ENCODE assay signal across 14 cellular contexts in genomic region chr4:2802618-2803531, GRCh38. TPM values are rescaled to one million over a fixed set of nuclear protein-coding genes. Genes with fewer than 3 reads are reported as not detected.
DNase-seq lines count a peak whose midpoint lies in the region; TF ChIP-seq lines count a peak whose summit lies in the region.
"Had no signal": no experiment of that assay in that cellular context is flagged by ENCODE, and none has a peak within 500 bp of the region (broad histone marks: within the 10 kb centered on the region; RNA-seq: fewer than 3 reads in every experiment).

No MANE protein-coding gene starts in this region.

- H3K4ac ChIP-seq in mesenchymal stem cell (ENCODE audit: low read depth in 1 of 2, low read length in 2 of 2): peak overlapping the region in 1 of 2 experiments; percentile 35

- H3K36me3 ChIP-seq in esophagus (ENCODE audit: control insufficient read depth in 2 of 2, insufficient read depth in 2 of 2, low read length in 1 of 2) (peaks cover 0 to 13% of the 10 kb centered on the region in 2 donors), mesenchymal stem cell (ENCODE audit: control insufficient read depth in 1 of 2, insufficient read depth in 2 of 2, low read depth in 1 of 2, low read length in 2 of 2) (peaks cover 0 to 78% of the 10 kb centered on the region in 2 experiments), transverse colon (no peaks in the 10 kb centered on the region)
- H3K36me3 ChIP-seq: tibial artery had no signal

- in situ Hi-C loops in transverse colon (cut with MboI; ENCODE audit: low pct_ligation_motif_present in 1 of 4, low pct_unique_long_range_greater_than_20kb in 1 of 4, low sequenced_read_pairs in 3 of 4): no loop called here

- TF ChIP-seq CTCF in transverse colon (IDR thresholded peaks at IDR 0.05): no peak

- H4K8ac ChIP-seq in mesenchymal stem cell (ENCODE audit: low read length): no peak overlapping the region

- peak; percentile 43 for DNase-seq in activated effector memory CD4-positive, alpha-beta T cell treated with anti-CD3 and anti-CD28 coated beads, Interleukin-2, amount 50 U/mL, for 16 hours
- no peak for DNase-seq in activated effector memory CD4-positive, alpha-beta T cell treated with Interleukin-2 at 50 U/mL for 16 hours
- no peak for DNase-seq in mesenchymal stem cell
- peak; percentile 7 for DNase-seq in transverse colon
- no peak for DNase-seq in AML-193 (lab: John Stamatoyannopoulos, UW)
- DNase-seq in SKM-1 treated with dmso at 0.1 percent for 144 hours (lab: John Stamatoyannopoulos, UW; ENCODE audit: unreplicated experiment): no peak
- DNase-seq in SIG-M5 treated with dmso at 0.1 percent for 504 hours (lab: John Stamatoyannopoulos, UW; ENCODE audit: unreplicated experiment): no peak
- DNase-seq: activated CD4-positive, alpha-beta memory T cell treated with anti-CD3 and anti-CD28 coated beads for 36 hours; activated T-cell treated with anti-CD3 and anti-CD28 coated beads, Interleukin-2, amount 50 U/mL, for 48 hours; effector memory CD4-positive, alpha-beta T cell; NCI-H2081 treated with DMSO at 0.1 percent for 48 hours; NCI-H524 treated with DMSO at 0.1 percent for 48 hours had no signal

- H3K18ac ChIP-seq in mesenchymal stem cell (ENCODE audit: low read depth in 1 of 2, low read length in 2 of 2): peak overlapping the region in 1 of 2 experiments; percentile 46

- peak overlapping the region; percentile 43 for H4K91ac ChIP-seq in mesenchymal stem cell (ENCODE audit: low read length)

- H3K4me3 ChIP-seq in esophagus (ENCODE audit: low read depth in 1 of 2, low read length in 2 of 2): no peak overlapping the region
- no peak overlapping the region for H3K4me3 ChIP-seq in mesenchymal stem cell (ENCODE audit: insufficient read depth in 1 of 2, low read depth in 1 of 2, low read length in 2 of 2)
- H3K4me3 ChIP-seq in transverse colon: no peak overlapping the region
- H3K4me3 ChIP-seq: tibial artery had no signal

- H2BK12ac ChIP-seq in mesenchymal stem cell (ENCODE audit: low read length in 2 of 2): peak overlapping the region in 1 of 2 experiments; percentile 70

- no peak overlapping the region for H2BK15ac ChIP-seq in mesenchymal stem cell (ENCODE audit: low read depth, poor library complexity, severe bottlenecking)

- no peak overlapping the region for H2BK120ac ChIP-seq in mesenchymal stem cell (ENCODE audit: low read depth, low read length)

- no peak overlapping the region for H2BK5ac ChIP-seq in mesenchymal stem cell (ENCODE audit: low read depth, low read length, poor library complexity, severe bottlenecking)

- no peak overlapping the region for H3K9ac ChIP-seq in mesenchymal stem cell (ENCODE audit: low read length)

- no peak overlapping the region for H3K23ac ChIP-seq in mesenchymal stem cell (ENCODE audit: low read length in 2 of 2)

- H2AK5ac ChIP-seq in mesenchymal stem cell (ENCODE audit: low read length, severe bottlenecking): no peak overlapping the region

- peaks cover 40 to 81% of the 10 kb centered on the region in 2 donors for H3K4me1 ChIP-seq in esophagus (ENCODE audit: control insufficient read depth in 2 of 2, insufficient read depth in 2 of 2, low read length in 1 of 2)
- peaks cover 73% of the 10 kb centered on the region for H3K4me1 ChIP-seq in mesenchymal stem cell (ENCODE audit: control insufficient read depth, insufficient read depth, low read depth, low read length)
- peaks cover 65 to 95% (median 80%) of the 10 kb centered on the region in 4 donors for H3K4me1 ChIP-seq in transverse colon

- 89 to 92% methylated on average over 25 to 27 of the region's 27 CpGs for WGBS in esophagus, 2 donors
- WGBS in mesenchymal stem cell: 96% methylated on average over 27 of the region's 27 CpGs
- 89 to 90% methylated on average over 3 to 27 of the region's 27 CpGs for WGBS in transverse colon (ENCODE audit: low coverage in 1 of 2), 2 donors

- no peak overlapping the region for H3K4me2 ChIP-seq in mesenchymal stem cell (ENCODE audit: low read length, poor library complexity, severe bottlenecking)

- intact Hi-C loops in transverse colon (cut with DNase I; ENCODE audit: low total_unique reads): no loop called here

- H3K14ac ChIP-seq in mesenchymal stem cell (ENCODE audit: low read length in 2 of 2): no peak overlapping the region

- peaks cover 30% of the 10 kb centered on the region for H3K79me1 ChIP-seq in mesenchymal stem cell (replicated peaks; ENCODE audit: low read length, poor library complexity, severe bottlenecking)

- no peak for TF ChIP-seq EP300 in transverse colon (IDR thresholded peaks at IDR 0.05; ENCODE audit: low read depth)

- TF ChIP-seq POLR2A in transverse colon (IDR thresholded peaks at IDR 0.05): no peak

- H3K27me3 ChIP-seq in esophagus (ENCODE audit: control insufficient read depth in 1 of 2, insufficient read depth in 2 of 2, low read length in 2 of 2) (no peaks in the 10 kb centered on the region), mesenchymal stem cell (ENCODE audit: control insufficient read depth in 1 of 2, insufficient read depth in 1 of 2, low read length in 2 of 2) (no peaks in the 10 kb centered on the region), transverse colon (no peaks in the 10 kb centered on the region)
- H3K27me3 ChIP-seq: tibial artery had no signal

- H3K27ac ChIP-seq in esophagus (ENCODE audit: low read depth in 2 of 2, low read length in 1 of 2) (peak overlapping the region; percentile 38 to 70), mesenchymal stem cell (ENCODE audit: low read length, poor library complexity, severe bottlenecking) (no peak overlapping the region), transverse colon (peak overlapping the region; percentile 2 to 82 (median 32))
- H3K27ac ChIP-seq: tibial artery had no signal

- no peak overlapping the region for H2AFZ ChIP-seq in mesenchymal stem cell (ENCODE audit: low read depth, low read length)

- H3K9me3 ChIP-seq in esophagus (ENCODE audit: control insufficient read depth in 2 of 2, insufficient read depth in 1 of 2, low read depth in 1 of 2, low read length in 1 of 2) (no peaks in the 10 kb centered on the region), mesenchymal stem cell (ENCODE audit: control insufficient read depth, low read length) (no peaks in the 10 kb centered on the region), transverse colon (no peaks in the 10 kb centered on the region)
- H3K9me3 ChIP-seq: tibial artery had no signal

RNA-seq across cellular contexts. Expression of gene SH3BP2, which starts 10.0 kb away (rescaled TPM):
- 10 to 100 TPM; 14.3 to 45.1 TPM for polyA plus RNA-seq in esophagus
- 25.7 TPM for polyA plus RNA-seq in mesenchymal stem cell (2013, experiment 1 of 2)
- 26.3 TPM for polyA plus RNA-seq in mesenchymal stem cell (2013, experiment 2 of 2)
- total RNA-seq in transverse colon: 100 to 1,000 TPM in 3 of 4 donors, 10 to 100 TPM in 1; 92.6 to 301 (median 117) TPM

RNA-seq across cellular contexts. Expression of gene ADD1, which starts 40.8 kb away (rescaled TPM):
- polyA plus RNA-seq in esophagus: 100 to 1,000 TPM; 102 to 156 TPM
- 336 TPM for polyA plus RNA-seq in mesenchymal stem cell (2013, experiment 1 of 2)
- 331 TPM for polyA plus RNA-seq in mesenchymal stem cell (2013, experiment 2 of 2)
- total RNA-seq in transverse colon: 100 to 1,000 TPM; 218 to 392 (median 299) TPM

RNA-seq across cellular contexts. Expression of gene TNIP2, which starts 46.7 kb away (rescaled TPM):
- 10 to 100 TPM; 29.3 to 29.7 TPM for polyA plus RNA-seq in esophagus
- polyA plus RNA-seq in mesenchymal stem cell (2013, experiment 1 of 2): 26.1 TPM
- polyA plus RNA-seq in mesenchymal stem cell (2013, experiment 2 of 2): 25.8 TPM
- total RNA-seq in transverse colon: 100 to 1,000 TPM in 3 of 4 donors, 10 to 100 TPM in 1; 91.8 to 203 (median 129) TPM

Comparison
In these comparisons a context has a peak if more than half of its experiments do, and no peak if none do; other contexts are left out.
1. DNase-seq: peak in activated effector memory CD4-positive, alpha-beta T cell treated with anti-CD3 and anti-CD28 coated beads, Interleukin-2, amount 50 U/mL, for 16 hours (single experiment) and transverse colon (single experiment); none in activated effector memory CD4-positive, alpha-beta T cell treated with Interleukin-2 at 50 U/mL for 16 hours (single experiment), mesenchymal stem cell (single experiment), AML-193 (0 of 2), SKM-1 treated with dmso at 0.1 percent for 144 hours (single experiment) and SIG-M5 treated with dmso at 0.1 percent for 504 hours (single experiment).